Comparison of ENCODE assay signal across 20 cellular contexts in genomic region chr11:70152244-70152643, GRCh38. TPM values are rescaled to one million over a fixed set of nuclear protein-coding genes. Genes with fewer than 3 reads are reported as not detected.
DNase-seq lines count a peak whose midpoint lies in the region; ATAC-seq and TF ChIP-seq lines count a peak whose summit lies in the region.
"Had no signal": no experiment of that assay in that cellular context is flagged by ENCODE, and none has a peak within 500 bp of the region (broad histone marks: within the 10 kb centered on the region; RNA-seq: fewer than 3 reads in every experiment).

No MANE protein-coding gene starts in this region.

- H3K4me3 Mint-ChIP-seq in activated naive CD4-positive, alpha-beta T cell treated with anti-CD3 and anti-CD28 coated beads, Interleukin-2, amount 50 U/mL, for 24 hours: no peak overlapping the region
- no peak overlapping the region for H3K4me3 Mint-ChIP-seq in neural progenitor cell
- H3K4me3 Mint-ChIP-seq in T-helper 17 cell: no peak overlapping the region
- no peak overlapping the region for H3K4me3 Mint-ChIP-seq in CD4-positive, alpha-beta memory T cell
- H3K4me3 Mint-ChIP-seq: B cell; CD4-positive, alpha-beta T cell; CD8-positive, alpha-beta memory T cell had no signal

- H3K36me3 ChIP-seq in BLaER1: no peaks in the 10 kb centered on the region
- H3K36me3 ChIP-seq in neural progenitor cell: no peaks in the 10 kb centered on the region
- no peaks in the 10 kb centered on the region for H3K36me3 ChIP-seq in CD4-positive, alpha-beta memory T cell (ENCODE audit: insufficient read depth, low read length)

- intact Hi-C loops in CD4-positive, alpha-beta memory T cell (cut with micrococcal nuclease): no loop called here

- H3K27me3 Mint-ChIP-seq in activated naive CD4-positive, alpha-beta T cell treated with anti-CD3 and anti-CD28 coated beads, Interleukin-2, amount 50 U/mL, for 24 hours: peaks cover 2% of the 10 kb centered on the region
- peaks cover 37% of the 10 kb centered on the region for H3K27me3 Mint-ChIP-seq in neural progenitor cell (ENCODE audit: insufficient read depth, low read depth)
- H3K27me3 Mint-ChIP-seq in T-helper 17 cell: peaks cover 33% of the 10 kb centered on the region
- H3K27me3 Mint-ChIP-seq in CD4-positive, alpha-beta memory T cell: peaks cover 3 to 8% of the 10 kb centered on the region in 2 donors

- no peak overlapping the region for H3K4me3 ChIP-seq in BLaER1
- H3K4me3 ChIP-seq in neural progenitor cell: no peak overlapping the region
- no peak overlapping the region for H3K4me3 ChIP-seq in CD4-positive, alpha-beta memory T cell (ENCODE audit: low read length in 2 of 2)
- H3K4me3 ChIP-seq: A549 had no signal

- no peaks in the 10 kb centered on the region for H3K79me2 ChIP-seq in neural progenitor cell (ENCODE audit: low read depth)

- peak overlapping the region; percentile 63 for H3K27ac Mint-ChIP-seq in activated naive CD4-positive, alpha-beta T cell treated with anti-CD3 and anti-CD28 coated beads, Interleukin-2, amount 50 U/mL, for 24 hours
- no peak overlapping the region for H3K27ac Mint-ChIP-seq in activated naive CD4-positive, alpha-beta T cell treated with anti-CD3 and anti-CD28 coated beads, Interleukin-2, amount 50 U/mL, for 72 hours
- H3K27ac Mint-ChIP-seq in neural progenitor cell (peak overlapping the region; percentile 3), T-helper 17 cell (no peak overlapping the region)
- H3K27ac Mint-ChIP-seq in CD4-positive, alpha-beta memory T cell: peak overlapping the region in 1 of 7 donors; percentile 77
- H3K27ac Mint-ChIP-seq: B cell; CD4-positive, alpha-beta T cell had no signal

- no peaks in the 10 kb centered on the region for H3K4me1 Mint-ChIP-seq in activated naive CD4-positive, alpha-beta T cell treated with anti-CD3 and anti-CD28 coated beads, Interleukin-2, amount 50 U/mL, for 24 hours
- peaks cover 31% of the 10 kb centered on the region for H3K4me1 Mint-ChIP-seq in neural progenitor cell
- H3K4me1 Mint-ChIP-seq in T-helper 17 cell: no peaks in the 10 kb centered on the region
- H3K4me1 Mint-ChIP-seq in CD4-positive, alpha-beta memory T cell: no peaks in the 10 kb centered on the region
- H3K4me1 Mint-ChIP-seq: B cell; CD8-positive, alpha-beta memory T cell had no signal

- TF ChIP-seq CTCF in neural progenitor cell (IDR thresholded peaks at IDR 0.05) (no peak), GM20000 (IDR thresholded peaks at IDR 0.05; ENCODE audit: extremely low read depth, missing control alignments) (no peak)

- H3K4me1 ChIP-seq in BLaER1 (peaks cover 99% of the 10 kb centered on the region), neural progenitor cell (peaks cover 9% of the 10 kb centered on the region)
- no peaks in the 10 kb centered on the region for H3K4me1 ChIP-seq in CD4-positive, alpha-beta memory T cell (ENCODE audit: insufficient read depth, low read length)
- H3K4me1 ChIP-seq: A549 had no signal

- peak overlapping the region; percentile 67 for H3K27ac ChIP-seq in BLaER1
- no peak overlapping the region for H3K27ac ChIP-seq in neural progenitor cell
- no peak overlapping the region for H3K27ac ChIP-seq in CD4-positive, alpha-beta memory T cell (ENCODE audit: low read depth, low read length)
- H3K27ac ChIP-seq: 22Rv1, A549, C4-2B had no signal

- no peak for DNase-seq in activated naive CD4-positive, alpha-beta T cell treated with anti-CD3 and anti-CD28 coated beads, Interleukin-2, amount 50 U/mL, for 72 hours (ENCODE audit: low spot score in 2 of 2)
- peak; percentile 58 for DNase-seq in left kidney (ENCODE audit: low read depth, low spot score)
- no peak for DNase-seq in neural progenitor cell (ENCODE audit: low spot score)
- DNase-seq in T-helper 17 cell: no peak
- DNase-seq in CD4-positive, alpha-beta memory T cell: no peak
- DNase-seq in GM20000 (ENCODE audit: low spot score): no peak
- DNase-seq: AML-193; CD4-positive, alpha-beta T cell; CD8-positive, alpha-beta memory T cell; COR-L47; DMS 273 treated with DMSO at 0.1 percent for 48 hours; DMS153; DMS79 treated with DMSO at 0.1 percent for 48 hours; GF-D8 had no signal

- peak overlapping the region; percentile 30 for H3K4me2 ChIP-seq in BLaER1
- no peak overlapping the region for H3K4me2 ChIP-seq in neural progenitor cell
- H3K4me2 ChIP-seq: A549 had no signal

- H4K20me1 ChIP-seq in BLaER1 (no peaks in the 10 kb centered on the region), neural progenitor cell (ENCODE audit: low read depth) (no peaks in the 10 kb centered on the region)

- H3K9me3 ChIP-seq in BLaER1: peaks cover 3% of the 10 kb centered on the region; the same call in 1 of the 2 replicates
- H3K9me3 ChIP-seq in neural progenitor cell (ENCODE audit: low read depth): no peaks in the 10 kb centered on the region
- H3K9me3 ChIP-seq in T-helper 17 cell (ENCODE audit: control insufficient read depth, low read length, poor library complexity, severe bottlenecking): no peaks in the 10 kb centered on the region
- no peaks in the 10 kb centered on the region for H3K9me3 ChIP-seq in CD4-positive, alpha-beta memory T cell (ENCODE audit: control insufficient read depth in 1 of 2, low read length in 2 of 2)
- H3K9me3 ChIP-seq: A549 had no signal

- H3K9me3 Mint-ChIP-seq in activated naive CD4-positive, alpha-beta T cell treated with anti-CD3 and anti-CD28 coated beads, Interleukin-2, amount 50 U/mL, for 24 hours: no peaks in the 10 kb centered on the region
- no peaks in the 10 kb centered on the region for H3K9me3 Mint-ChIP-seq in activated naive CD4-positive, alpha-beta T cell treated with anti-CD3 and anti-CD28 coated beads, Interleukin-2, amount 50 U/mL, for 72 hours
- H3K9me3 Mint-ChIP-seq in neural progenitor cell: no peaks in the 10 kb centered on the region
- no peaks in the 10 kb centered on the region for H3K9me3 Mint-ChIP-seq in CD4-positive, alpha-beta memory T cell
- H3K9me3 Mint-ChIP-seq: CD4-positive, alpha-beta T cell had no signal

- no peaks in the 10 kb centered on the region for H3K36me3 Mint-ChIP-seq in activated naive CD4-positive, alpha-beta T cell treated with anti-CD3 and anti-CD28 coated beads, Interleukin-2, amount 50 U/mL, for 24 hours
- H3K36me3 Mint-ChIP-seq in activated naive CD4-positive, alpha-beta T cell treated with anti-CD3 and anti-CD28 coated beads, Interleukin-2, amount 50 U/mL, for 72 hours: no peaks in the 10 kb centered on the region
- H3K36me3 Mint-ChIP-seq in neural progenitor cell: no peaks in the 10 kb centered on the region
- no peaks in the 10 kb centered on the region for H3K36me3 Mint-ChIP-seq in T-helper 17 cell (ENCODE audit: low read depth)
- H3K36me3 Mint-ChIP-seq in CD4-positive, alpha-beta memory T cell: no peaks in the 10 kb centered on the region
- H3K36me3 Mint-ChIP-seq: CD8-positive, alpha-beta memory T cell had no signal

- ATAC-seq in activated naive CD4-positive, alpha-beta T cell treated with anti-CD3 and anti-CD28 coated beads, Interleukin-2, amount 50 U/mL, for 72 hours: no peak
- ATAC-seq in T-helper 17 cell: no peak
- ATAC-seq: A549 had no signal

- H3K27me3 ChIP-seq in BLaER1 (0 out of 2 replicates have a peak, but pooled peaks cover 4% of the 10 kb centered on the region), neural progenitor cell (peaks cover 19% of the 10 kb centered on the region)
- H3K27me3 ChIP-seq in CD4-positive, alpha-beta memory T cell (ENCODE audit: insufficient read depth, low read length): no peaks in the 10 kb centered on the region

- CTCF ChIA-PET in CD4-positive, alpha-beta memory T cell (lab: Charles Lee; ENCODE audit: partially characterized antibody): no interaction called here

- H2AFZ ChIP-seq in neural progenitor cell (replicated peaks): no peak overlapping the region

- POLR2A ChIA-PET in CD4-positive, alpha-beta memory T cell (lab: Charles Lee; ENCODE audit: partially characterized antibody): no interaction called here

- H3F3A ChIP-seq in neural progenitor cell (ENCODE audit: low read depth): no peaks in the 10 kb centered on the region

- H3K9ac ChIP-seq in BLaER1: no peak overlapping the region
- H3K9ac ChIP-seq in neural progenitor cell: no peak overlapping the region

RNA-seq across cellular contexts. Expression of gene FADD, which starts 50.9 kb away (rescaled TPM):
- 10 to 100 TPM; 22.7 to 34.4 TPM for total RNA-seq in activated naive CD4-positive, alpha-beta T cell treated with anti-CD3 and anti-CD28 coated beads, Interleukin-2, amount 50 U/mL, for 72 hours
- total RNA-seq in neural progenitor cell (ENCODE audit: low replicate concordance): 18.9 and 33.6 TPM in 2 replicates
- total RNA-seq in T-helper 17 cell: 1 to 10 TPM; 8.2 to 8.6 TPM
- total RNA-seq in CD4-positive, alpha-beta memory T cell: 10 to 100 TPM; 43.6 to 48.0 TPM
- polyA plus RNA-seq in CD4-positive, alpha-beta memory T cell: 10 to 100 TPM; 19.2 to 24.7 TPM

Comparison
In these comparisons a context has a peak if more than half of its experiments do, and no peak if none do; other contexts are left out.
1. H3K27ac Mint-ChIP-seq: peak in activated naive CD4-positive, alpha-beta T cell treated with anti-CD3 and anti-CD28 coated beads, Interleukin-2, amount 50 U/mL, for 24 hours (single experiment) and neural progenitor cell (single experiment); none in activated naive CD4-positive, alpha-beta T cell treated with anti-CD3 and anti-CD28 coated beads, Interleukin-2, amount 50 U/mL, for 72 hours (0 of 2) and T-helper 17 cell (single experiment).